Comparison of ENCODE assay signal across 8 cellular contexts in the genomic region with DNA sequence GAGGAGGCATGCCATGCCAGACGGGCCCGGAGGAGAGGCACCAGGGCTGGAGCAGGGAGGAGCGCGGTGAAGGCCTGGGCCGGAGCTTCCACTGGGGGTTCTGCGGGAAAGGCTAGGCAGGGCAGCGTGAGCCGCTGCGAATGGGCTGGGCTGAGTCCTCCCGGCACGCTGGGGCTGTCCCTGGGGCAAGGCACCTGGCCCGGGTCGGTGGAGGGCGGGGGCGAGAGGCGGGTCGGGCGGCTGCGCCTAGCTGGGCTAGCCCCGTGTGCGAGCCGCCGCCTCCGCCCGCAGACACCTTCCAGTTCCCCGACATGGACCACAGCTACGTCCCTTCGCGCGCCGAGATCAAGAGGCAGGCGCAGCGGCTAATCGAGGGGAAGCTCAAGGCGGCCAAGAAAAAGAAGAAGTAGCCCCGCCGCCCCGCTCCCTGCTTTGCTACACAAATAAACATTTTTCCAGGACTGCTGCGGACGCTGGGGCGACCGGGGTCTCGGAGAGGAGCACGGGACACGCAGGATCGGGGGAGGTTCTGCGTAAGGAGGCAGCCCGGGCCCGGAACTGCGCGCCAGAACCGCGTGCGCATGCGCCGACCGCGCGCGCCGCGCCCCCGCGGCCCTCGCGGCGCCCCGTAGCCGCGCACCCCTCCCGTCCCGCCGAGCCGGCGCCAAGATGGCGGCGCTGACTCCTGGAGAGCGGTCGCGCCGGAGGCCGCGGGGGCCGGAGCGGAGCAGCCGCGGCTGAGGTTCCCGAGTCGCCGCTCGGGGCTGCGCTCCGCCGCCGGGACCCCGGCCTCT. TPM values are rescaled to one million over a fixed set of nuclear protein-coding genes. Genes with fewer than 3 reads are reported as not detected.
A peak's percentile ranks its signal among the peaks of the same experiment; 100 is the strongest.
DNase-seq lines count a peak whose midpoint lies in the region; ATAC-seq and TF ChIP-seq lines count a peak whose summit lies in the region.

A gene with protein sequence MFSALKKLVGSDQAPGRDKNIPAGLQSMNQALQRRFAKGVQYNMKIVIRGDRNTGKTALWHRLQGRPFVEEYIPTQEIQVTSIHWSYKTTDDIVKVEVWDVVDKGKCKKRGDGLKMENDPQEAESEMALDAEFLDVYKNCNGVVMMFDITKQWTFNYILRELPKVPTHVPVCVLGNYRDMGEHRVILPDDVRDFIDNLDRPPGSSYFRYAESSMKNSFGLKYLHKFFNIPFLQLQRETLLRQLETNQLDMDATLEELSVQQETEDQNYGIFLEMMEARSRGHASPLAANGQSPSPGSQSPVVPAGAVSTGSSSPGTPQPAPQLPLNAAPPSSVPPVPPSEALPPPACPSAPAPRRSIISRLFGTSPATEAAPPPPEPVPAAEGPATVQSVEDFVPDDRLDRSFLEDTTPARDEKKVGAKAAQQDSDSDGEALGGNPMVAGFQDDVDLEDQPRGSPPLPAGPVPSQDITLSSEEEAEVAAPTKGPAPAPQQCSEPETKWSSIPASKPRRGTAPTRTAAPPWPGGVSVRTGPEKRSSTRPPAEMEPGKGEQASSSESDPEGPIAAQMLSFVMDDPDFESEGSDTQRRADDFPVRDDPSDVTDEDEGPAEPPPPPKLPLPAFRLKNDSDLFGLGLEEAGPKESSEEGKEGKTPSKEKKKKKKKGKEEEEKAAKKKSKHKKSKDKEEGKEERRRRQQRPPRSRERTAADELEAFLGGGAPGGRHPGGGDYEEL (plus strand): TSS at position 668 of the 794 bp plus-strand sequence. CDS start 249 bp downstream, outside the sequence.

- peak; percentile 77 for ATAC-seq in GM18867 (IDR thresholded peaks at IDR 0.05; ENCODE audit: unreplicated experiment)
- ATAC-seq in HG03095 (IDR thresholded peaks at IDR 0.05; ENCODE audit: unreplicated experiment): peak; percentile 46
- peak; percentile 89 for ATAC-seq in activated CD8-positive, alpha-beta T cell treated with anti-CD3 and anti-CD28 coated beads for 36 hours

- no peaks in the 10 kb centered on the region for H3K9me3 Mint-ChIP-seq in activated CD8-positive, alpha-beta T cell treated with anti-CD3 and anti-CD28 coated beads for 36 hours

- no peak for TF ChIP-seq CTCF in activated CD8-positive, alpha-beta T cell treated with anti-CD3 and anti-CD28 coated beads for 36 hours (IDR thresholded peaks at IDR 0.05)

- POLR2A ChIA-PET in activated CD8-positive, alpha-beta T cell treated with anti-CD3 and anti-CD28 coated beads for 36 hours (lab: Charles Lee): interaction anchor here (0.9 to 2.7 kb wide), 10 partner anchors 9 to 227 kb away, joined by 3 to 10 read pairs (median 4); a partner anchor contains a TSS

- peaks cover 27% of the 10 kb centered on the region for H3K4me1 Mint-ChIP-seq in activated CD8-positive, alpha-beta T cell treated with anti-CD3 and anti-CD28 coated beads for 36 hours (ENCODE audit: low read depth)

- no peaks in the 10 kb centered on the region for H3K27me3 Mint-ChIP-seq in activated CD8-positive, alpha-beta T cell treated with anti-CD3 and anti-CD28 coated beads for 36 hours

- CTCF ChIA-PET in activated CD8-positive, alpha-beta T cell treated with anti-CD3 and anti-CD28 coated beads for 36 hours (lab: Charles Lee): interaction anchor here (0.7 to 4.3 kb wide), 8 partner anchors 8 to 141 kb away, joined by 3 to 22 read pairs (median 4); a partner anchor contains a TSS

- H3K4me3 Mint-ChIP-seq in activated CD8-positive, alpha-beta T cell treated with anti-CD3 and anti-CD28 coated beads for 36 hours: peak within 1 kb of the TSS; percentile 89

- intact Hi-C loops in activated CD8-positive, alpha-beta T cell treated with anti-CD3 and anti-CD28 coated beads for 36 hours (cut with micrococcal nuclease): loop anchor here (10.0 kb wide), 1 partner anchor 63 kb away; a partner anchor contains a TSS

- H3K36me3 Mint-ChIP-seq in activated CD8-positive, alpha-beta T cell treated with anti-CD3 and anti-CD28 coated beads for 36 hours (ENCODE audit: low read depth): peaks cover 19% of the 10 kb centered on the region

- H3K27ac Mint-ChIP-seq in activated CD8-positive, alpha-beta T cell treated with anti-CD3 and anti-CD28 coated beads for 36 hours: peak within 1 kb of the TSS; percentile 95

- DNase-seq in AG08395 (ENCODE audit: low spot score): peak; percentile 98
- DNase-seq in NCI-H69 (lab: John Stamatoyannopoulos, UW): peak; percentile 90
- peak; percentile 82 for DNase-seq in activated CD8-positive, alpha-beta T cell treated with anti-CD3 and anti-CD28 coated beads for 36 hours
- peak; percentile 66 for DNase-seq in effector CD8-positive, alpha-beta T cell (lab: John Stamatoyannopoulos, UW)
- peak; percentile 80 to 82 for DNase-seq in lung microvascular endothelial cell (ENCODE audit: low read depth in 2 of 2)
- DNase-seq in stimulated activated CD4-positive, alpha-beta T cell treated with anti-CD3 and anti-CD28 coated beads, TNF-alpha, amount 100 ng/mL, for 48 hours (ENCODE audit: low read depth in 3 of 3): peak; percentile 54 to 66 (median 64)

RNA-seq across cellular contexts. Expression of the gene that starts here (rescaled TPM):
- total RNA-seq in activated CD8-positive, alpha-beta T cell treated with anti-CD3 and anti-CD28 coated beads for 36 hours: 10 to 100 TPM; 85.6 to 86.6 TPM
- total RNA-seq in lung microvascular endothelial cell: 43.8 and 47.7 TPM in 2 replicates

Comparison
In these comparisons a context has a peak if more than half of its experiments do, and no peak if none do; other contexts are left out.
1. Peak in every context shown above with its lines: DNase-seq and ATAC-seq.